1 cellular context compared by ENCODE assay signal in the genomic region with DNA sequence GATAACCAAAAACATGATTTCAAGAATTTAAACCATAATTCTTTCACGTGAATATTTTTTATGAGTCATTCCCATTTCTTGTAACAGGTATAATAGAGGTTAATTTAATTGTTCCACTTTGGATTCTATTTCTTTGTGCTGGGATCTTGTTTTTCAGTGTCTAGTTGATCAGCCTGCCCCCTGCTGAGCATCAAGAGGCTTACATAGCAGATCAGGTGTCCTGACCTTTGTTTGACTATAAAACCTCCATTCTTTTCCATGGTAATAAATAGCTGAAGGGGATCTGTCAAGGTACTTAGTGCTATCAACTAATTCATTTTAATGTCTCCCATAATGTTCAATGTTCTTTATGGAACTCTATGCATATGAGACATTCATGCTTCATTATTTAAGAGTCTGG.
TF ChIP-seq lines count a peak whose summit lies in the region.

No MANE protein-coding gene starts in this region.

TF ChIP-seq in GM23338, 12 proteins besides CTCF, POLR2A, EP300 and RAD21 (continued from another document):
- TF ChIP-seq, protein P1, sequence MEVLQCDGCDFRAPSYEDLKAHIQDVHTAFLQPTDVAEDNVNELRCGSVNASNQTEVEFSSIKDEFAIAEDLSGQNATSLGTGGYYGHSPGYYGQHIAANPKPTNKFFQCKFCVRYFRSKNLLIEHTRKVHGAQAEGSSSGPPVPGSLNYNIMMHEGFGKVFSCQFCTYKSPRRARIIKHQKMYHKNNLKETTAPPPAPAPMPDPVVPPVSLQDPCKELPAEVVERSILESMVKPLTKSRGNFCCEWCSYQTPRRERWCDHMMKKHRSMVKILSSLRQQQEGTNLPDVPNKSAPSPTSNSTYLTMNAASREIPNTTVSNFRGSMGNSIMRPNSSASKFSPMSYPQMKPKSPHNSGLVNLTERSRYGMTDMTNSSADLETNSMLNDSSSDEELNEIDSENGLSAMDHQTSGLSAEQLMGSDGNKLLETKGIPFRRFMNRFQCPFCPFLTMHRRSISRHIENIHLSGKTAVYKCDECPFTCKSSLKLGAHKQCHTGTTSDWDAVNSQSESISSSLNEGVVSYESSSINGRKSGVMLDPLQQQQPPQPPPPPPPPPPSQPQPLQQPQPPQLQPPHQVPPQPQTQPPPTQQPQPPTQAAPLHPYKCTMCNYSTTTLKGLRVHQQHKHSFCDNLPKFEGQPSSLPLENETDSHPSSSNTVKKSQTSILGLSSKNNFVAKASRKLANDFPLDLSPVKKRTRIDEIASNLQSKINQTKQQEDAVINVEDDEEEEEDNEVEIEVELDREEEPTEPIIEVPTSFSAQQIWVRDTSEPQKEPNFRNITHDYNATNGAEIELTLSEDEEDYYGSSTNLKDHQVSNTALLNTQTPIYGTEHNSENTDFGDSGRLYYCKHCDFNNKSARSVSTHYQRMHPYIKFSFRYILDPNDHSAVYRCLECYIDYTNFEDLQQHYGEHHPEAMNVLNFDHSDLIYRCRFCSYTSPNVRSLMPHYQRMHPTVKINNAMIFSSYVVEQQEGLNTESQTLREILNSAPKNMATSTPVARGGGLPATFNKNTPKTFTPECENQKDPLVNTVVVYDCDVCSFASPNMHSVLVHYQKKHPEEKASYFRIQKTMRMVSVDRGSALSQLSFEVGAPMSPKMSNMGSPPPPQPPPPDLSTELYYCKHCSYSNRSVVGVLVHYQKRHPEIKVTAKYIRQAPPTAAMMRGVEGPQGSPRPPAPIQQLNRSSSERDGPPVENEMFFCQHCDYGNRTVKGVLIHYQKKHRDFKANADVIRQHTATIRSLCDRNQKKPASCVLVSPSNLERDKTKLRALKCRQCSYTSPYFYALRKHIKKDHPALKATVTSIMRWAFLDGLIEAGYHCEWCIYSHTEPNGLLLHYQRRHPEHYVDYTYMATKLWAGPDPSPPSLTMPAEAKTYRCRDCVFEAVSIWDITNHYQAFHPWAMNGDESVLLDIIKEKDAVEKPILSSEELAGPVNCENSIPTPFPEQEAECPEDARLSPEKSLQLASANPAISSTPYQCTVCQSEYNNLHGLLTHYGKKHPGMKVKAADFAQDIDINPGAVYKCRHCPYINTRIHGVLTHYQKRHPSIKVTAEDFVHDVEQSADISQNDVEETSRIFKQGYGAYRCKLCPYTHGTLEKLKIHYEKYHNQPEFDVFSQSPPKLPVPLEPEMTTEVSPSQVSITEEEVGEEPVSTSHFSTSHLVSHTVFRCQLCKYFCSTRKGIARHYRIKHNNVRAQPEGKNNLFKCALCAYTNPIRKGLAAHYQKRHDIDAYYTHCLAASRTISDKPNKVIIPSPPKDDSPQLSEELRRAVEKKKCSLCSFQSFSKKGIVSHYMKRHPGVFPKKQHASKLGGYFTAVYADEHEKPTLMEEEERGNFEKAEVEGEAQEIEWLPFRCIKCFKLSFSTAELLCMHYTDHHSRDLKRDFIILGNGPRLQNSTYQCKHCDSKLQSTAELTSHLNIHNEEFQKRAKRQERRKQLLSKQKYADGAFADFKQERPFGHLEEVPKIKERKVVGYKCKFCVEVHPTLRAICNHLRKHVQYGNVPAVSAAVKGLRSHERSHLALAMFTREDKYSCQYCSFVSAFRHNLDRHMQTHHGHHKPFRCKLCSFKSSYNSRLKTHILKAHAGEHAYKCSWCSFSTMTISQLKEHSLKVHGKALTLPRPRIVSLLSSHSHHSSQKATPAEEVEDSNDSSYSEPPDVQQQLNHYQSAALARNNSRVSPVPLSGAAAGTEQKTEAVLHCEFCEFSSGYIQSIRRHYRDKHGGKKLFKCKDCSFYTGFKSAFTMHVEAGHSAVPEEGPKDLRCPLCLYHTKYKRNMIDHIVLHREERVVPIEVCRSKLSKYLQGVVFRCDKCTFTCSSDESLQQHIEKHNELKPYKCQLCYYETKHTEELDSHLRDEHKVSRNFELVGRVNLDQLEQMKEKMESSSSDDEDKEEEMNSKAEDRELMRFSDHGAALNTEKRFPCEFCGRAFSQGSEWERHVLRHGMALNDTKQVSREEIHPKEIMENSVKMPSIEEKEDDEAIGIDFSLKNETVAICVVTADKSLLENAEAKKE (CRISPR knock-in tag; IDR thresholded peaks at IDR 0.05), result no peak
